Comparison of ENCODE assay signal across 13 cellular contexts in the genomic region with DNA sequence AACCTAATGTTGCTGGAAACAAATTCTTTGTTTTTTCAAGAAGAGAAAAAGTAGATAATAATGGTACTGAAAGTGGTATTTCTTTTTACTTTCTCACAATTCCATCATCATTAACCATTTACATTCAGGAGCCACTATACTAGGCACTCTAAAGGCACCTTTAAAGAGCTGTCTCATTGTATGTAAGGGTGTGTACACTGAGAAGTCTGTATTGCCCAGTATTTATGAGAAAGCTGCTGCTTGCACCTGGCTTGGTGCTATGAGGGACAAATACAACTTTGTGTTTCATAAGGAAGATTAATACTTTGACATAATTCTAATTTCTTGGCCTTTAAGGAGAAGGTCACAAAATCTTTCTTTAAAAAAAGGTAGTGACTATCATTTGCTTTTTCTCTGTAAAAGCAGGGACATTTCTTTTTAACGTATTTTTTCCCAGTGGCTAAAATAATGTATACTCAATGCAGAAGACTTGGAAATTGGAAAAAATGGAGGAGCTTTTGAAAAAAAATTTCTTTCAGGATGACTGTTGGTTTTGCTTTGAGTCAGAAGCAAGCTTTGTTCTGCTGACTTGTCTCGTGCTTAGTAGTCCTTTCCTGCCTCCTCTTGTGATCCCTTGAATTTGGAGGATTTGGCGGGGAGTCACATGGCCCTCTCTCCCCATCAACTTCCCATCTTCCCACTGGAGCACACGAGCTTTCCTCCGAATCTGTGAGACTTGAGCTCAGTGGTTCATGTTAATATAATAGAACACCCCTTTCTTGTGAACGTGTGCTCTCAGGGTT. TPM values are rescaled to one million over a fixed set of nuclear protein-coding genes. Genes with fewer than 3 reads are reported as not detected.
DNase-seq lines count a peak whose midpoint lies in the region; ATAC-seq, FAIRE-seq and TF ChIP-seq lines count a peak whose summit lies in the region.
"Had no signal": no experiment of that assay in that cellular context is flagged by ENCODE, and none has a peak within 500 bp of the region (broad histone marks: within the 10 kb centered on the region; RNA-seq: fewer than 3 reads in every experiment).

No MANE protein-coding gene starts in this region.

- H3K27me3 ChIP-seq in PC-9 (ENCODE audit: insufficient read depth, low read depth) = no peaks in the 10 kb centered on the region
- H3K27me3 ChIP-seq: foreskin keratinocyte, tibial nerve had no signal

- H3K27me3 Mint-ChIP-seq in stimulated activated naive B cell treated with anti-CD40 and anti-IgM and Interleukin-4, amounts not matched to agents 10 μg/mL and 1 μg/mL and 100 μg/mL, for 72 hours = no peaks in the 10 kb centered on the region

- intact Hi-C loops in PC-9 (cut with micrococcal nuclease; ENCODE audit: unreplicated experiment) = no loop called here

- no peaks in the 10 kb centered on the region for H3K9me3 Mint-ChIP-seq in stimulated activated naive B cell treated with anti-CD40 and anti-IgM and Interleukin-4, amounts not matched to agents 10 μg/mL and 1 μg/mL and 100 μg/mL, for 72 hours

- H3K4me1 Mint-ChIP-seq in stimulated activated naive B cell treated with anti-CD40 and anti-IgM and Interleukin-4, amounts not matched to agents 10 μg/mL and 1 μg/mL and 100 μg/mL, for 72 hours = peaks cover 48 to 80% of the 10 kb centered on the region in 2 donors

- H4K20me1 ChIP-seq in PC-9 (ENCODE audit: insufficient read depth) = no peaks in the 10 kb centered on the region

- FAIRE-seq in RCC 7860 (lab: Jason Lieb, UNC) = no peak

- TF ChIP-seq CTCF in PC-9 (conservative IDR thresholded peaks at IDR 0.05) = no peak

- CTCF ChIA-PET in PC-9 (lab: Charles Lee) = interaction anchor here (0.6 kb wide), 1 partner anchor 313 kb away, joined by 5 read pairs; no protein-coding TSS in a partner anchor

- no peaks in the 10 kb centered on the region; the same call in 1 of the 2 replicates for H3K9me2 ChIP-seq in PC-9 (ENCODE audit: insufficient read depth)

- peaks cover 67% of the 10 kb centered on the region for H3K79me2 ChIP-seq in PC-9 (ENCODE audit: low read depth)

- H3K4me1 ChIP-seq in PC-9 (replicated peaks; ENCODE audit: insufficient read depth) = peaks cover 30% of the 10 kb centered on the region

- ATAC-seq in HG02623 (IDR thresholded peaks at IDR 0.05; ENCODE audit: unreplicated experiment) = peak; percentile 40
- peak; percentile 64 to 66 for ATAC-seq in stimulated activated naive B cell treated with anti-CD40 and anti-IgM and Interleukin-4, amounts not matched to agents 10 μg/mL and 1 μg/mL and 100 μg/mL, for 72 hours (replicated peaks)
- ATAC-seq: foreskin keratinocyte had no signal

- H3K4me3 ChIP-seq in PC-9 = no peak overlapping the region
- H3K4me3 ChIP-seq: tibial nerve had no signal

- H3K27ac ChIP-seq in PC-9 = 0 out of 2 replicates have a peak overlapping the region, but pooled peaks have one; percentile 10
- H3K27ac ChIP-seq: foreskin keratinocyte, tibial nerve had no signal

- DNase-seq in activated effector memory CD4-positive, alpha-beta T cell treated with anti-CD3 and anti-CD28 coated beads, Interleukin-2, amount 50 U/mL, for 16 hours = peak; percentile 36
- DNase-seq in activated effector memory CD4-positive, alpha-beta T cell treated with Interleukin-2 at 50 U/mL for 16 hours = no peak
- DNase-seq in PC-9 = no peak
- no peak for DNase-seq in stimulated activated naive B cell treated with anti-CD40 and anti-IgM and Interleukin-4, amounts not matched to agents 10 μg/mL and 1 μg/mL and 100 μg/mL, for 72 hours
- DNase-seq in RCC 7860 (ENCODE audit: low spot score) = no peak
- DNase-seq in HT-29 (ENCODE audit: low spot score) = no peak
- no peak for DNase-seq in medulla oblongata (ENCODE audit: extremely low spot score)
- DNase-seq: foreskin keratinocyte, midbrain, NCI-H510A, T1000 had no signal

- H3K27ac Mint-ChIP-seq in stimulated activated naive B cell treated with anti-CD40 and anti-IgM and Interleukin-4, amounts not matched to agents 10 μg/mL and 1 μg/mL and 100 μg/mL, for 72 hours = peak overlapping the region; percentile 80

- H3F3A ChIP-seq in PC-9 (ENCODE audit: insufficient read depth, low read depth) = peaks cover 16% of the 10 kb centered on the region; the same call in 1 of the 2 replicates

- H3K36me3 ChIP-seq in PC-9 (ENCODE audit: low read depth) = no peaks in the 10 kb centered on the region
- H3K36me3 ChIP-seq: tibial nerve had no signal

- POLR2A ChIA-PET in PC-9 (lab: Charles Lee; ENCODE audit: unreplicated experiment) = interaction anchor here (0.5 kb wide), 1 partner anchor 18 kb away, joined by 15 read pairs; no protein-coding TSS in a partner anchor

- H2AFZ ChIP-seq in PC-9 = no peak overlapping the region

- no TSS peak for BruUV-seq in PC-9 (replicated peaks; lab: Mats Ljungman, UMichigan)

- H3K36me3 Mint-ChIP-seq in stimulated activated naive B cell treated with anti-CD40 and anti-IgM and Interleukin-4, amounts not matched to agents 10 μg/mL and 1 μg/mL and 100 μg/mL, for 72 hours = peaks cover 17 to 42% of the 10 kb centered on the region in 2 donors

- no peaks in the 10 kb centered on the region for H3K9me3 ChIP-seq in PC-9 (ENCODE audit: insufficient read depth, low read depth)
- H3K9me3 ChIP-seq: tibial nerve had no signal

- no peak overlapping the region for H3K4me2 ChIP-seq in PC-9

- peak overlapping the region; percentile 10 to 17 for H3K4me3 Mint-ChIP-seq in stimulated activated naive B cell treated with anti-CD40 and anti-IgM and Interleukin-4, amounts not matched to agents 10 μg/mL and 1 μg/mL and 100 μg/mL, for 72 hours

RNA-seq across cellular contexts. Expression of gene RASSF3, which starts 50.1 kb away (rescaled TPM):
- 32.4 and 38.9 TPM in 2 replicates for total RNA-seq in PC-9 (2021)
- total RNA-seq in HT-29 (2014; rRNA removed; shearing (Covaris generic)) = 41.2 and 41.9 TPM in 2 replicates
